Comparison of ENCODE assay signal across 3 cellular contexts in the genomic region with DNA sequence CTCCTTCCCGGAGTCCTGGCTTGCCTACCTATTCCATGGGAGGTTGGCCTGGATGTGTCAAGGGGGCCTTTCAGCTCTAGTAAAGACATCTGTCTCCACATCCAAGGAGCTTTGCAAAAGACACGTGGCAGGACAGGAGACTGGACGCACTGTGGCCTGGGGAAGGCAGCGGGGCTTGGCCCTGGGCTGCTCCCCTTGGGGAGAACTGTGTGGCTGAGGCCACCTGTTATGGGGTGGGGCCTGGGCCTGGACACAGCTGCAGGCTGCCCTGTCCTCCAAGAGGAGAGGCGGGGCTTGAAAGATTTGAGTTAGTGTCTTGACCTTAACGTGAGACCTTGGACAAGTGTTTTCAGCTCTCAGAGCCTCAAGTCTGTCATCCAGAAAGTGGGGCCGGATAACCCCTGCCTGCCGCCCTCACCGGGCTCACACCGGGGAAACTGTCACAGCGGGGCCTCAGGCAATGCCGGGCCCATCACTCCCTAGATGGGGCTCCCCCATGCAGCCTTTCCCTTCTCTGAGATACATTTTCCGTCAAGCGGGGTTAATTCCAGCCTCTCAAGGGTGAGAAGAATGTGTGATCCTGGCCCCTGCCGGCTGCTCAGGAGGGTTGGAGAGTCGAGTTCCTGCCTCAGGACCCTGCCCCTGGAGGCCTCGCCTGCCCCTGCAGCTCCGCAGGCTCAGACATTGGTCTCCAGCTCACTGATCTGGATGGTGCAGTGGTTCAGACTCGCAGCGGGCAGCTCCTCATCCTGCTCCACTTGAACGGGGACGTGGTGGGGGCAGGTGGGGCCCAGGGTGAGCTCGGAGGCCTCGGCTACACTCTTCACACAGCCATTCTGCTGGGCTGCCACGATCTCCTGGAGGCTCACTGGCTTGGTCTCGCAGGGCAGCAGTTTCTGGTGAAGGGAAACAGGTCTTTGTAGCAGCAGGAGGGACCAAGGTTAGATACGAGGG.
TF ChIP-seq lines count a peak whose summit lies in the region.

No MANE protein-coding gene starts in this region.

TF ChIP-seq in SK-N-SH, 30 proteins besides CTCF, POLR2A, EP300 and RAD21 (continues in another document):
- TF ChIP-seq REST (IDR thresholded peaks at IDR 0.05; ENCODE audit: low read depth, low read length) (no peak), TCF12 (IDR thresholded peaks at IDR 0.05) (no peak), SMC3 (IDR thresholded peaks at IDR 0.05; ENCODE audit: low read depth, low read length) (no peak), NFIC (IDR thresholded peaks at IDR 0.05; ENCODE audit: borderline replicate concordance) (no peak), IRF3 (IDR thresholded peaks at IDR 0.05; ENCODE audit: low read depth, low read length) (no peak), USF1 (IDR thresholded peaks at IDR 0.05; ENCODE audit: borderline replicate concordance, low read depth) (no peak), TAF1 (IDR thresholded peaks at IDR 0.05; ENCODE audit: borderline replicate concordance, low read depth, low read length) (no peak)

TF ChIP-seq in SK-N-SH treated with all-trans-retinoic acid at 6 μM for 48 hours, 23 proteins besides CTCF, POLR2A, EP300 and RAD21 (continued from another document):
- no peak for TF ChIP-seq CREB5 (CRISPR knock-in tag; IDR thresholded peaks at IDR 0.05; ENCODE audit: low read depth)

TF ChIP-seq in WTC11, 78 proteins besides CTCF, POLR2A, EP300 and RAD21 (continued from another document):
- no peak for TF ChIP-seq USF2 (CRISPR knock-in tag; IDR thresholded peaks at IDR 0.05)
